Comparison of ENCODE assay signal across 8 cellular contexts in the genomic region with DNA sequence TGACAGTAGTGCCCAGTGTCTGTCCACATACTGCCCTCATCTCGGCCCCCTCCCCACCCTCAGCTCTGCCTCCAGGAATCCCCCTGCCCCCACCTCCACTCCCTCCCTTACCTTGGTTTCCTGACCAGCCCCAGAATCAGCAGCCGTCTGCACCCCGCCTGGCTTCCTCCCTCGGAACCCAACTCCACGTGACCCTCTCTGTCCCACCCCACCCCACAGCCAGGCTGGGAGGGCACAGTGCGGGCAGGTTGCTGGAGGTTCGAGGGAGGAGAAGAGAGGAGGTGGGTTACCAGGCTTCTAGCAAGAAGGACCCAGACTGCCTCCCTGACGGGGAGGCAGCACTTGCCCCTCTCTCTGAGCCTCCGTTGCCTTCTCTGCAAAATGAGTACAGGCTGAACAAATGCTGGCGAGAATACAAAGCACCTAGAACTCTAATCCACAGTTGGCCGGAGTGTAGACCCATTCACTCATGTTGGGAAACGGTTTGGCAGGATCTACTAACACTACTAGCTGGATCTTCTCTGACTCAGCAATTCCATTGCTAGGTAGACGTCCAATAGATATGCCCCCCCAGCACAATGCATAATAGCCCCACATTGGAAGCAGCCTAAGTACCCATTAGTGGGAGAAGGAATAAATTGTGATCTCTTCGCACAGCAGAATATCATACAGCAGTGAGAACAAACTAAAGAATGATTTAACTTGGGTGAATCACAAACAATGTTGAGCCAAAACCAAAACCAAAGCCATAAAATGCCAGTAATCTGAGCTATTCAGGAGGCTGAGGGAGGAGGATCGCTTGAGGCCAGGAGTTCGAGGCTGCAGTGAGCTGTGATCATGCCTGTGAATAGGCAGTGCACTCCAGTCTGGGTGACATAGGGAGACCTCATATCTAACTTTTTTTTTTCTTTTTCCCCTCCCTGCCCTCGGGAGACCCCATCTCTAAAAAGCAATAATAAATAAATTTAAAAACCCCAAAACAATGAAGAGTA. TPM values are rescaled to one million over a fixed set of nuclear protein-coding genes. Genes with fewer than 3 reads are reported as not detected.
DNase-seq lines count a peak whose midpoint lies in the region; ATAC-seq and TF ChIP-seq lines count a peak whose summit lies in the region.

Gene RASAL3, minus strand, starts transcription at position 151 of the 992 bp plus-strand sequence. CDS start 186 bp downstream, outside the sequence.

- H3K4me3 ChIP-seq in DOHH2 (ENCODE audit: low read length) (peak within 1 kb of the TSS; percentile 93), HUES6 (ENCODE audit: low read depth, low read length) (peak within 1 kb of the TSS; percentile 11; the same call in 1 of the 2 replicates), fibroblast of the aortic adventitia (ENCODE audit: low read depth, low read length) (no peak within 1 kb of the TSS)

- no peaks in the 10 kb centered on the region for H4K20me1 ChIP-seq in DOHH2 (ENCODE audit: control insufficient read depth, insufficient read depth, low read depth, low read length)

- TF ChIP-seq CTCF in DOHH2 (IDR thresholded peaks at IDR 0.05; ENCODE audit: low read depth, low read length, poor library complexity, severe bottlenecking) (no peak), fibroblast of the aortic adventitia (IDR thresholded peaks at IDR 0.05; ENCODE audit: insufficient read depth, low read length) (no peak)

- peak; percentile 83 for DNase-seq in activated CD8-positive, alpha-beta T cell treated with anti-CD3 and anti-CD28 coated beads, Interleukin-2, amount 10 ng/mL, durations not matched to agents 7 days and 5 days
- DNase-seq in fibroblast of the aortic adventitia (ENCODE audit: low read depth) (peak; percentile 43), DMS153 treated with DMSO at 0.1 percent for 48 hours (lab: John Stamatoyannopoulos, UW; ENCODE audit: unreplicated experiment) (no peak), AG20443 (ENCODE audit: low spot score) (no peak)
- DNase-seq in stimulated activated CD4-positive, alpha-beta T cell treated with anti-CD3 and anti-CD28 coated beads, Interleukin-4, amount 100 ng/mL, for 4 hours: peak; percentile 58 to 64

- ATAC-seq in activated CD8-positive, alpha-beta T cell treated with anti-CD3 and anti-CD28 coated beads, Interleukin-2, amount 10 ng/mL, durations not matched to agents 7 days and 5 days: peak; percentile 63
- no peak for ATAC-seq in GM18520 (IDR thresholded peaks at IDR 0.05; ENCODE audit: unreplicated experiment)

- H3K36me3 ChIP-seq in DOHH2 (ENCODE audit: control insufficient read depth, low read length) (peaks cover 3% of the 10 kb centered on the region), HUES6 (ENCODE audit: control insufficient read depth, insufficient read depth, low read length) (no peaks in the 10 kb centered on the region)

- H3F3A ChIP-seq in DOHH2 (ENCODE audit: control insufficient read depth, insufficient read depth): 0 out of 2 replicates have a peak, but pooled peaks cover 5% of the 10 kb centered on the region

- H3K4me1 ChIP-seq in DOHH2 (ENCODE audit: control insufficient read depth, low read length): peaks cover 38% of the 10 kb centered on the region
- H3K4me1 ChIP-seq in HUES6 (ENCODE audit: control insufficient read depth, insufficient read depth, low read length): no peaks in the 10 kb centered on the region

- CTCF ChIA-PET in activated CD8-positive, alpha-beta T cell treated with anti-CD3 and anti-CD28 coated beads, Interleukin-2, amount 10 ng/mL, durations not matched to agents 7 days and 5 days (lab: Charles Lee): interaction anchor here (0.9 to 3.3 kb wide), 10 partner anchors 10 to 91 kb away, joined by 3 to 39 read pairs (median 5); partner anchors contain the start of genes AKAP8 and AKAP8L

- H3K36me3 Mint-ChIP-seq in activated CD8-positive, alpha-beta T cell treated with anti-CD3 and anti-CD28 coated beads, Interleukin-2, amount 10 ng/mL, durations not matched to agents 7 days and 5 days (ENCODE audit: low read depth): peaks cover 41% of the 10 kb centered on the region

- no peaks in the 10 kb centered on the region for H3K9me3 ChIP-seq in DOHH2 (ENCODE audit: control insufficient read depth, insufficient read depth, low read length)
- no peaks in the 10 kb centered on the region for H3K9me3 ChIP-seq in HUES6 (ENCODE audit: control insufficient read depth, insufficient read depth, low read depth, low read length)

- H3K27ac ChIP-seq in DOHH2 (ENCODE audit: low read depth, low read length) (peak within 1 kb of the TSS; percentile 72), HUES6 (ENCODE audit: low read depth, low read length) (no peak within 1 kb of the TSS)

- no peaks in the 10 kb centered on the region for H3K9me3 Mint-ChIP-seq in activated CD8-positive, alpha-beta T cell treated with anti-CD3 and anti-CD28 coated beads, Interleukin-2, amount 10 ng/mL, durations not matched to agents 7 days and 5 days (ENCODE audit: insufficient read depth)

- H3K27me3 ChIP-seq in DOHH2 (ENCODE audit: control insufficient read depth, low read length): peaks cover 9% of the 10 kb centered on the region
- H3K27me3 ChIP-seq in HUES6 (ENCODE audit: control insufficient read depth, insufficient read depth, low read length): peaks cover 73% of the 10 kb centered on the region

- H3K27me3 Mint-ChIP-seq in activated CD8-positive, alpha-beta T cell treated with anti-CD3 and anti-CD28 coated beads, Interleukin-2, amount 10 ng/mL, durations not matched to agents 7 days and 5 days (ENCODE audit: low read depth): peaks cover 7% of the 10 kb centered on the region

- POLR2A ChIA-PET in activated CD8-positive, alpha-beta T cell treated with anti-CD3 and anti-CD28 coated beads, Interleukin-2, amount 10 ng/mL, durations not matched to agents 7 days and 5 days (lab: Charles Lee): interaction anchor here (0.6 to 2.9 kb wide), 8 partner anchors 10 to 341 kb away, joined by 3 to 39 read pairs (median 12); partner anchors contain the start of genes AKAP8L and WIZ

- no peaks in the 10 kb centered on the region for H3K9me2 ChIP-seq in DOHH2 (replicated peaks; ENCODE audit: control insufficient read depth, low read length)

- peaks cover 15% of the 10 kb centered on the region for H3K79me2 ChIP-seq in DOHH2 (ENCODE audit: control insufficient read depth, low read length)

- H3K27ac Mint-ChIP-seq in activated CD8-positive, alpha-beta T cell treated with anti-CD3 and anti-CD28 coated beads, Interleukin-2, amount 10 ng/mL, durations not matched to agents 7 days and 5 days: peak within 1 kb of the TSS; percentile 94

- peak within 1 kb of the TSS; percentile 90 for H3K4me3 Mint-ChIP-seq in activated CD8-positive, alpha-beta T cell treated with anti-CD3 and anti-CD28 coated beads, Interleukin-2, amount 10 ng/mL, durations not matched to agents 7 days and 5 days

- peak within 1 kb of the TSS; percentile 72 for H3K4me2 ChIP-seq in DOHH2 (ENCODE audit: low read length)

- H3K9ac ChIP-seq in HUES6 (ENCODE audit: low read length): no peak within 1 kb of the TSS

- H3K4me1 Mint-ChIP-seq in activated CD8-positive, alpha-beta T cell treated with anti-CD3 and anti-CD28 coated beads, Interleukin-2, amount 10 ng/mL, durations not matched to agents 7 days and 5 days (ENCODE audit: low read depth): peaks cover 77% of the 10 kb centered on the region

RNA-seq across cellular contexts. Expression of gene RASAL3, which starts in this region (rescaled TPM):
- 100 to 1,000 TPM; 104 to 107 TPM for total RNA-seq in activated CD8-positive, alpha-beta T cell treated with anti-CD3 and anti-CD28 coated beads, Interleukin-2, amount 10 ng/mL, durations not matched to agents 7 days and 5 days
- not detected in 2 replicates for total RNA-seq in fibroblast of the aortic adventitia (ENCODE audit: low replicate concordance)

Comparison
In these comparisons a context has a peak if more than half of its experiments do, and no peak if none do; other contexts are left out.
1. RNA of gene RASAL3 (total RNA-seq): 104 to 107 TPM in activated CD8-positive, alpha-beta T cell treated with anti-CD3 and anti-CD28 coated beads, Interleukin-2, amount 10 ng/mL, durations not matched to agents 7 days and 5 days; not detected in fibroblast of the aortic adventitia; every median in the first group is over 100 times any median in the second.
2. Peak in DNase-seq in fibroblast of the aortic adventitia; RNA of the gene not detected or under 1 TPM.
3. DNase-seq: peak in activated CD8-positive, alpha-beta T cell treated with anti-CD3 and anti-CD28 coated beads, Interleukin-2, amount 10 ng/mL, durations not matched to agents 7 days and 5 days (single experiment) and stimulated activated CD4-positive, alpha-beta T cell treated with anti-CD3 and anti-CD28 coated beads, Interleukin-4, amount 100 ng/mL, for 4 hours (2 of 2); none in DMS153 treated with DMSO at 0.1 percent for 48 hours (single experiment) and AG20443 (single experiment).